Comparison of ENCODE assay signal across 8 cellular contexts in genomic region chr12:120408771-120409170, GRCh38. TPM values are rescaled to one million over a fixed set of nuclear protein-coding genes. Genes with fewer than 3 reads are reported as not detected.
"Had no signal": no experiment of that assay in that cellular context is flagged by ENCODE, and none has a peak within 500 bp of the region (broad histone marks: within the 10 kb centered on the region; RNA-seq: fewer than 3 reads in every experiment).

No MANE protein-coding gene starts in this region.

- DNase-seq: H7, KBM-7 had no signal

- H3K4me2 ChIP-seq: GM23338 had no signal

- H3K4me3 ChIP-seq: GM23338, HAP-1 had no signal

- H3K9me3 ChIP-seq: HAP-1 had no signal

- H2AFZ ChIP-seq: GM23338 had no signal

- ATAC-seq: GM23338, HCT116 had no signal

- H3K36me3 ChIP-seq: HAP-1 had no signal

- FAIRE-seq: HTR-8/SVneo had no signal

RNA-seq across cellular contexts. Expression of gene MSI1, which starts 39.8 kb away (rescaled TPM):
- total RNA-seq: HT-29 had no signal
- polyA plus RNA-seq: IgD-negative memory B cell had no signal
